Comparison of ENCODE assay signal across 1 cellular context in the genomic region with DNA sequence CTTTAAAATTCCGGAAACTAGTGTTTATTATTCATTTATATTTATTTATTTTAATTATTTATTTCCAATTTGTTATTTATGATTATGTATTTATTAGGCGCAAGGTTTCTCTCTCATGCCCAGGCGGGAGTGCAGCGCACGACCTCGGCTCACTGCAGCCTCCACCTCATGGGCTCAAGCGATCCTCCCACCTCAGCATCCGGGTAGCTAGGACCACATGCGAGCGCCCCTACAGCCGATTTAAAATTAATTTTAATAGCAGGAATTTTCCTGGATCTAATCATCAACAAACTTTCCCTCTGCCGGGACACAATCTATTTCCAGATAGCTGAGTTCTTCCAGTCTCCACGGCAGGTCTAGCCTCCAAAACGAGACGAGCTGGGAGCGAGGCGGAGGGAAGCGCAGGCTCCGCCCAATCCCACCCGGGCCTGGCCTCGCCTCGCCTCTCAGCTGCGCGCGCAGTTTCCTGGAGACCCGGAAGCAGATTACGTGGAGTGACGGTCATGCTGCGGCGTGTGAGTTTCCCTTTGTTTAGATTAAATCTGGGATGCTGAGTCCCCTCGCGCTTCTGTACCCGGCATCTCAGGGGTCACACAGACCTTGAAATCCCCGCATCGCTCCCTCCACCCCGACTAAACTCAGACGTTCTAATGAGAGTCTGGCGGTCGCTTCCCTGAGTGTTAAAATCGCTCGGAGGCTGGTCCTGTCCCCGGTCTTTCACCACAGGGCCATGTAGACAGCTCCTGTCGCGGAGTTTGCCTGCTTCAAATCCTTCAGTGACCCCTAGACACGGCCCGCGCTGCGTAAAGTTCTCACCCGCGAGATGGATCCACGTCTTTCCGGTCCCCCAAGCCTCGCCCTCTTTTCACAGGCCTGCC.
TF ChIP-seq lines count a peak whose summit lies in the region.

A gene (plus strand): TSS at position 461 of the 878 bp plus-strand sequence. CDS start 43 bp downstream, at position 504.

TF ChIP-seq in endothelial cell of umbilical vein, 7 proteins besides CTCF, POLR2A, EP300 and RAD21:
- TF ChIP-seq JUN (IDR thresholded peaks at IDR 0.05; ENCODE audit: borderline replicate concordance, insufficient read depth, insufficient read length, low read depth) (no peak), FOS (IDR thresholded peaks at IDR 0.05; ENCODE audit: borderline replicate concordance, insufficient read depth, low read length) (no peak), POLR2AphosphoS5 (IDR thresholded peaks at IDR 0.05; ENCODE audit: insufficient read depth, low read depth, low read length) (peak; percentile 48), EZH2 (IDR thresholded peaks at IDR 0.05; ENCODE audit: borderline replicate concordance, low read depth, low read length, severe bottlenecking) (no peak), MYC (IDR thresholded peaks at IDR 0.05; ENCODE audit: low read depth, low read length) (no peak), GATA2 (IDR thresholded peaks at IDR 0.05; ENCODE audit: insufficient read depth, insufficient read length, low read depth, low read length) (peak; percentile 8)
- TF ChIP-seq, protein P1, sequence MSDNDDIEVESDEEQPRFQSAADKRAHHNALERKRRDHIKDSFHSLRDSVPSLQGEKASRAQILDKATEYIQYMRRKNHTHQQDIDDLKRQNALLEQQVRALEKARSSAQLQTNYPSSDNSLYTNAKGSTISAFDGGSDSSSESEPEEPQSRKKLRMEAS (IDR thresholded peaks at IDR 0.05; ENCODE audit: insufficient read depth, insufficient read length), result peak; percentile 10
